Comparison of ENCODE assay signal across 1 cellular context in the genomic region with DNA sequence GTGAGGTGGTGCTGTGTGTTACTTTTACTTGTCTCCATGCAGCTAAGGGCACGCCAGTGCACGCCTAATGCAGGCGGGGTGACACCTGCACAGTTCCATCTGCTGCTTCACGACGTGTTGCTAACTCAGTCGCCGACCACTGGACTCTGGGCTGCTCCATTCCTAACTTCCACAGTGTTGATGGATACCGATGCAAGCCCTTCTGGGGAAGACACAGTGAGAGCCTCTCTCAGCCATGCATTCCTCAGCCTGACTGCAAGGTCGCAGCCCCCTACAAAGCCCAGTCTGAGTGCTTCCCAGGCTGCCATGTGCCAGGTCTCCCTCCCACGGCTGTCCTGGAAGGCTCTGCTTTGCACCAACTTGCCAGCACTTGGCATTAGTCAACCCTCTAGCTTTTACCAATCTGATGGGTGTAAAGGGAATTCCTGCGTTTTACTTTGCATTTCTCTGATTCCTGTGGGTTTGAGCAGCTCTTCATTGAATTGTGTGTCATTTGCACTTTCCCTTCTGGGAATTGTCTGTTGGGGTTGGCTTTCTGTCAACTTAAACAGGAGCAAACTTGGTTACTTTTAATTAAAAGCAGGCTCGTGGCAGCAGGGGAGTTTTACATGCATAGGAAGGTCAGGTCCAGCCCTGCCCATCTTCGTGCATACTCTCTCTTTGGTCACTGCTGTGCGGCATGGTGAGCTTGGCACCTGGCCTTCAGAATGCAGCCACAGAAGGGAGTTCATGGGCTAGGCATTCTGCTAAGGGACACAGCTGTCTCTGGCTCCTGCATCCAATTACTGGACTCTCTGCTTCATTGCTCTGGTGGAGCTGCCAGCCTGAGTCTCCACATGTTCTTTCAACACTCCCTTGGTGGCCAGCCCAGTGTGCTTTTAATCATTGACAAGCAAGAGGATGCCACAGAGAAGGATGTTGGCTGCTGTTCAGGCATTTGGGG.
TF ChIP-seq lines count a peak whose summit lies in the region.

No MANE protein-coding gene starts in this region.

TF ChIP-seq in liver, 16 proteins besides CTCF, POLR2A, EP300 and RAD21 (continued from another document):
- TF ChIP-seq, protein P1, sequence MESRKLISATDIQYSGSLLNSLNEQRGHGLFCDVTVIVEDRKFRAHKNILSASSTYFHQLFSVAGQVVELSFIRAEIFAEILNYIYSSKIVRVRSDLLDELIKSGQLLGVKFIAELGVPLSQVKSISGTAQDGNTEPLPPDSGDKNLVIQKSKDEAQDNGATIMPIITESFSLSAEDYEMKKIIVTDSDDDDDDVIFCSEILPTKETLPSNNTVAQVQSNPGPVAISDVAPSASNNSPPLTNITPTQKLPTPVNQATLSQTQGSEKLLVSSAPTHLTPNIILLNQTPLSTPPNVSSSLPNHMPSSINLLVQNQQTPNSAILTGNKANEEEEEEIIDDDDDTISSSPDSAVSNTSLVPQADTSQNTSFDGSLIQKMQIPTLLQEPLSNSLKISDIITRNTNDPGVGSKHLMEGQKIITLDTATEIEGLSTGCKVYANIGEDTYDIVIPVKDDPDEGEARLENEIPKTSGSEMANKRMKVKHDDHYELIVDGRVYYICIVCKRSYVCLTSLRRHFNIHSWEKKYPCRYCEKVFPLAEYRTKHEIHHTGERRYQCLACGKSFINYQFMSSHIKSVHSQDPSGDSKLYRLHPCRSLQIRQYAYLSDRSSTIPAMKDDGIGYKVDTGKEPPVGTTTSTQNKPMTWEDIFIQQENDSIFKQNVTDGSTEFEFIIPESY (IDR thresholded peaks at IDR 0.05): peak; percentile 30
- TF ChIP-seq RXRA (IDR thresholded peaks at IDR 0.05) (peak; percentile 77 to 93), FOXA1 (IDR thresholded peaks at IDR 0.05) (peak; percentile 24), HNF4A (conservative IDR thresholded peaks at IDR 0.05) (peak; percentile 68 to 86), JUND (IDR thresholded peaks at IDR 0.05) (peak in 1 of 2 donors; percentile 60)
TF ChIP-seq in liver: peak in this region for 12.
